In the genomic region with DNA sequence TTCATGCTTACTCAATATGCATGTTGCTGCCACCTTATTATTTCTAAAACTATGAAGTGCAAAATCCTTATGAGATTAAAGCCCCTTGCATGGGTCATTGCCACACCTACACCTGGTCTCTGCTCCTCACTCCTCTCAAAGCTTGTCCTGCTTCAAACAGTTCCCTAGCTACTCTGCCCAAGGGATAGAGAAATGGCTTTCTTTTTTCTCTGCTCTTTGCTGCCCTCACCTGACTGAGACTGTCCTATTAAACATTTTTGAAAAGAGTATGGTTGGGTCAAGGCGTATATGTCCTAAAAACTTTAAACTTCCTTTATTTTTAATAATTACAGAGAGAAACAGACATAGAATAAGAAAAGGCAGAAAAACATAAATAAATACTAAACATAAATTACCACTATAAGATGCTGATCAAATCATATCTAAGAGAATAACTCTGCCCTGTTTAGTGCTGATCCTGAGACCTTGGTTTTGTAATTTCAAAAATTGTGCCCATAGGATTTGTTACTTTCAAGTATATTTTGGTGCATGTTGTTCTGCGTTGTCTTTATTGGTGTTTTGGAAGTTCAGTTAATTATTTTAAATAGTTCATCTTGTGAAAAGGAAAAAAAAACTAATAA, we compare ENCODE assay signal across 9 cellular contexts.
A peak's percentile ranks its signal among the peaks of the same experiment; 100 is the strongest.
DNase-seq lines count a peak whose midpoint lies in the region; ATAC-seq and TF ChIP-seq lines count a peak whose summit lies in the region.
"Had no signal": no experiment of that assay in that cellular context is flagged by ENCODE, and none has a peak within 500 bp of the region (broad histone marks: within the 10 kb centered on the region; RNA-seq: fewer than 3 reads in every experiment).

No MANE protein-coding gene starts in this region.

- H3K9me2 ChIP-seq in HCT116 (ENCODE audit: insufficient read depth) (no peaks in the 10 kb centered on the region), SK-N-SH (no peaks in the 10 kb centered on the region)

- 5% methylated on average over 2 of the region's 2 CpGs for WGBS in SK-N-SH (ENCODE audit: low lambda C conversion rate)

- ATAC-seq in HCT116 (peak; percentile 79), HG02938 (IDR thresholded peaks at IDR 0.05; ENCODE audit: unreplicated experiment) (no peak), GM21528 (IDR thresholded peaks at IDR 0.05; ENCODE audit: low FRiP score, unreplicated experiment) (no peak)
- ATAC-seq in activated CD8-positive, alpha-beta T cell treated with anti-CD3 and anti-CD28 coated beads, Interleukin-2, amount 10 ng/mL, durations not matched to agents 7 days and 5 days, result no peak

- no peak for TF ChIP-seq EP300 in SK-N-SH (IDR thresholded peaks at IDR 0.05; ENCODE audit: borderline replicate concordance in 1 of 2, low read depth in 1 of 2, low read length in 1 of 2)

- H3K36me3 ChIP-seq in A673 (ENCODE audit: insufficient read depth, low read length, poor library complexity, severe bottlenecking) (no peaks in the 10 kb centered on the region), HCT116 (ENCODE audit: control insufficient read depth in 1 of 2, insufficient read depth in 2 of 2, low read length in 2 of 2) (no peaks in the 10 kb centered on the region), SK-N-SH (replicated peaks in 1 of 2; ENCODE audit: control insufficient read depth in 1 of 2, insufficient read depth in 2 of 2, low read length in 1 of 2) (no peaks in the 10 kb centered on the region)

- peaks cover 3% of the 10 kb centered on the region for H3K9me3 Mint-ChIP-seq in activated CD8-positive, alpha-beta T cell treated with anti-CD3 and anti-CD28 coated beads, Interleukin-2, amount 10 ng/mL, durations not matched to agents 7 days and 5 days (ENCODE audit: insufficient read depth)

- no peak overlapping the region for H2AFZ ChIP-seq in HCT116 (ENCODE audit: low read depth, low read length, poor library complexity, severe bottlenecking)
- no peak overlapping the region for H2AFZ ChIP-seq in SK-N-SH (ENCODE audit: low read depth)

- no peaks in the 10 kb centered on the region for H4K20me1 ChIP-seq in HCT116 (ENCODE audit: insufficient read depth)
- H4K20me1 ChIP-seq in SK-N-SH (ENCODE audit: insufficient read depth), result no peaks in the 10 kb centered on the region

- H3K27ac ChIP-seq in A673 (ENCODE audit: low read depth, low read length, poor library complexity, severe bottlenecking), result no peak overlapping the region
- no peak overlapping the region for H3K27ac ChIP-seq in HCT116 (ENCODE audit: low read depth, low read length)
- H3K27ac ChIP-seq in SK-N-SH (ENCODE audit: low read depth in 2 of 2, low read length in 1 of 2), result no peak overlapping the region

- H3K4me3 Mint-ChIP-seq in activated CD8-positive, alpha-beta T cell treated with anti-CD3 and anti-CD28 coated beads, Interleukin-2, amount 10 ng/mL, durations not matched to agents 7 days and 5 days, result no peak overlapping the region

- H3K9me3 ChIP-seq in A673 (ENCODE audit: low read depth, low read length, poor library complexity, severe bottlenecking) (no peaks in the 10 kb centered on the region), HCT116 (ENCODE audit: control insufficient read depth in 1 of 2, insufficient read depth in 1 of 2, low read depth in 1 of 2, low read length in 2 of 2) (no peaks in the 10 kb centered on the region), SK-N-SH (no peaks in the 10 kb centered on the region)

- DNase-seq in A673 (ENCODE audit: low spot score), result peak; percentile 18
- no peak for DNase-seq in HCT116 (ENCODE audit: low read depth, low spot score)
- DNase-seq in SK-N-SH, result peak; percentile 2
- DNase-seq in iPS DF 19.7 (ENCODE audit: low read depth, low spot score), result peak; percentile 5
- no peak for DNase-seq in erythroblast (lab: John Stamatoyannopoulos, UW)
- no peak for DNase-seq in activated CD8-positive, alpha-beta T cell treated with anti-CD3 and anti-CD28 coated beads, Interleukin-2, amount 10 ng/mL, durations not matched to agents 7 days and 5 days
- DNase-seq: activated CD4-positive, alpha-beta T cell treated with anti-CD3 and anti-CD28 coated beads for 48 hours had no signal

- no peaks in the 10 kb centered on the region for H3K27me3 Mint-ChIP-seq in activated CD8-positive, alpha-beta T cell treated with anti-CD3 and anti-CD28 coated beads, Interleukin-2, amount 10 ng/mL, durations not matched to agents 7 days and 5 days (ENCODE audit: low read depth)

- intact Hi-C loops in A673 (cut with micrococcal nuclease; ENCODE audit: unreplicated experiment), result loop anchor here (10.0 kb wide), 1 partner anchor 1958 kb away; no protein-coding TSS in a partner anchor
- intact Hi-C loops in HCT116 (cut with micrococcal nuclease), result loop anchor here (10.0 kb wide), 1 partner anchor 1762 kb away; the partner anchor contains the start of gene PCDH10

- RAD21 ChIA-PET in HCT116 (lab: Charles Lee; ENCODE audit: low non-redundant PET in 1 of 2, low total read pairs in 2 of 2, uncharacterized antibody in 2 of 2, unreplicated experiment in 2 of 2), result interaction anchor here in 1 of 2 experiments (0.5 kb wide), 1 partner anchor 1760 kb away, joined by 3 read pairs; no protein-coding TSS in a partner anchor

- CTCF ChIA-PET in A673 (lab: Charles Lee) (interaction anchor here (0.7 to 1.4 kb wide), 2 partner anchors 27 to 1760 kb away, joined by 3 read pairs; no protein-coding TSS in a partner anchor), HCT116 (lab: Charles Lee) (interaction anchor here (1.0 kb wide), 2 partner anchors 41 to 882 kb away, joined by 4 to 6 read pairs; no protein-coding TSS in a partner anchor), SK-N-SH (lab: Yijun Ruan, JAX) (interaction anchor here (1.0 kb wide), 1 partner anchor 1958 kb away, joined by 3 read pairs; no protein-coding TSS in a partner anchor)
- CTCF ChIA-PET in activated CD8-positive, alpha-beta T cell treated with anti-CD3 and anti-CD28 coated beads, Interleukin-2, amount 10 ng/mL, durations not matched to agents 7 days and 5 days (lab: Charles Lee), result no interaction called here

- no peaks in the 10 kb centered on the region for H3K79me2 ChIP-seq in HCT116 (ENCODE audit: insufficient read depth, low read length)
- no peaks in the 10 kb centered on the region for H3K79me2 ChIP-seq in SK-N-SH (ENCODE audit: insufficient read depth)

- H3K4me2 ChIP-seq in HCT116 (ENCODE audit: low read length) (no peak overlapping the region), SK-N-SH (no peak overlapping the region)

- TF ChIP-seq RAD21 in HCT116 (IDR thresholded peaks at IDR 0.05; ENCODE audit: low read depth) (peak; percentile 60), SK-N-SH (IDR thresholded peaks at IDR 0.05; ENCODE audit: low read length) (peak; percentile 63)

- H3K27ac Mint-ChIP-seq in activated CD8-positive, alpha-beta T cell treated with anti-CD3 and anti-CD28 coated beads, Interleukin-2, amount 10 ng/mL, durations not matched to agents 7 days and 5 days, result no peak overlapping the region

- H3K36me3 Mint-ChIP-seq in activated CD8-positive, alpha-beta T cell treated with anti-CD3 and anti-CD28 coated beads, Interleukin-2, amount 10 ng/mL, durations not matched to agents 7 days and 5 days (ENCODE audit: low read depth), result no peaks in the 10 kb centered on the region

- TF ChIP-seq CTCF in A673 (conservative IDR thresholded peaks at IDR 0.05; ENCODE audit: low read depth, low read length) (peak; percentile 60), HCT116 (IDR thresholded peaks at IDR 0.05 in 2 of 3, conservative IDR thresholded peaks at IDR 0.05 in 1 of 3; ENCODE audit: borderline replicate concordance in 1 of 3, insufficient read depth in 1 of 3, low read depth in 2 of 3, low read length in 2 of 3) (peak; percentile 23 to 56 (median 30); a peak in 4 of 6 replicates), SK-N-SH (IDR thresholded peaks at IDR 0.05) (peak; percentile 63)

- H3K9ac ChIP-seq in HCT116 (ENCODE audit: low read length) (no peak overlapping the region), SK-N-SH (no peak overlapping the region)

- no peak for TF ChIP-seq POLR2A in HCT116 (IDR thresholded peaks at IDR 0.05; ENCODE audit: borderline replicate concordance, extremely low read depth, insufficient read depth, insufficient read length)
- TF ChIP-seq POLR2A in erythroblast (IDR thresholded peaks at IDR 0.05; ENCODE audit: low read length), result no peak

- no peaks in the 10 kb centered on the region for H3K4me1 Mint-ChIP-seq in activated CD8-positive, alpha-beta T cell treated with anti-CD3 and anti-CD28 coated beads, Interleukin-2, amount 10 ng/mL, durations not matched to agents 7 days and 5 days (ENCODE audit: low read depth)

- H3K27me3 ChIP-seq in A673 (replicated peaks; ENCODE audit: insufficient read depth, low read depth, low read length, poor library complexity), result no peaks in the 10 kb centered on the region
- H3K27me3 ChIP-seq in HCT116 (ENCODE audit: insufficient read depth, low read length), result no peaks in the 10 kb centered on the region
- H3K27me3 ChIP-seq in SK-N-SH (ENCODE audit: insufficient read depth), result no peaks in the 10 kb centered on the region

- POLR2A ChIA-PET in A673 (lab: Charles Lee; ENCODE audit: low non-redundant PET), result no interaction called here
- POLR2A ChIA-PET in HCT116 (lab: Charles Lee), result no interaction called here
- POLR2A ChIA-PET in SK-N-SH (lab: Yijun Ruan, JAX), result no interaction called here
- POLR2A ChIA-PET in activated CD8-positive, alpha-beta T cell treated with anti-CD3 and anti-CD28 coated beads, Interleukin-2, amount 10 ng/mL, durations not matched to agents 7 days and 5 days (lab: Charles Lee), result no interaction called here

- BruUV-seq in A673 (replicated peaks; lab: Mats Ljungman, UMichigan), result no TSS peak
- BruUV-seq in HCT116 (replicated peaks; lab: Mats Ljungman, UMichigan), result no TSS peak

- no peaks in the 10 kb centered on the region for H3F3A ChIP-seq in SK-N-SH (replicated peaks; ENCODE audit: insufficient read depth)

- H3K4me3 ChIP-seq in A673 (ENCODE audit: low read depth, low read length, poor library complexity, severe bottlenecking), result no peak overlapping the region
- no peak overlapping the region for H3K4me3 ChIP-seq in HCT116 (replicated peaks in 1 of 2; ENCODE audit: low read depth in 1 of 2, low read length in 2 of 2)
- no peak overlapping the region for H3K4me3 ChIP-seq in SK-N-SH (ENCODE audit: low read depth in 2 of 2, low read length in 1 of 2)

- H3K4me1 ChIP-seq in A673 (ENCODE audit: insufficient read depth, low read length, poor library complexity, severe bottlenecking) (no peaks in the 10 kb centered on the region), HCT116 (ENCODE audit: control insufficient read depth in 1 of 2, insufficient read depth in 2 of 2, low read length in 2 of 2) (no peaks in the 10 kb centered on the region), SK-N-SH (ENCODE audit: control insufficient read depth in 1 of 2, insufficient read depth in 2 of 2, low read depth in 1 of 2, low read length in 1 of 2) (no peaks in the 10 kb centered on the region)

TF ChIP-seq in HCT116, 20 proteins besides CTCF, POLR2A, EP300 and RAD21 (continues in another document):
- TF ChIP-seq CBX3 (IDR thresholded peaks at IDR 0.05; ENCODE audit: low read depth), result no peak
- no peak for TF ChIP-seq FOSL1 (IDR thresholded peaks at IDR 0.05; ENCODE audit: low read depth)
- no peak for TF ChIP-seq ELF1 (IDR thresholded peaks at IDR 0.05; ENCODE audit: borderline replicate concordance, low read depth)

TF ChIP-seq in SK-N-SH, 30 proteins besides CTCF, POLR2A, EP300 and RAD21 (continues in another document):
- TF ChIP-seq SMC3 (IDR thresholded peaks at IDR 0.05; ENCODE audit: low read depth, low read length) (peak; percentile 34; the same call in 1 of the 2 replicates), NFIC (IDR thresholded peaks at IDR 0.05; ENCODE audit: borderline replicate concordance) (no peak), ELF1 (IDR thresholded peaks at IDR 0.05) (no peak)

Comparison
In these comparisons a context has a peak if more than half of its experiments do, and no peak if none do; other contexts are left out.
1. DNase-seq: peak in A673 (single experiment), SK-N-SH (single experiment) and iPS DF 19.7 (single experiment); none in HCT116 (single experiment), erythroblast (0 of 2) and activated CD8-positive, alpha-beta T cell treated with anti-CD3 and anti-CD28 coated beads, Interleukin-2, amount 10 ng/mL, durations not matched to agents 7 days and 5 days (single experiment).
2. Peak in every context shown above with its lines, with median percentiles within 50 percentile points of each other: CTCF ChIP-seq.